Comparison of ENCODE assay signal across 28 cellular contexts in the genomic region with DNA sequence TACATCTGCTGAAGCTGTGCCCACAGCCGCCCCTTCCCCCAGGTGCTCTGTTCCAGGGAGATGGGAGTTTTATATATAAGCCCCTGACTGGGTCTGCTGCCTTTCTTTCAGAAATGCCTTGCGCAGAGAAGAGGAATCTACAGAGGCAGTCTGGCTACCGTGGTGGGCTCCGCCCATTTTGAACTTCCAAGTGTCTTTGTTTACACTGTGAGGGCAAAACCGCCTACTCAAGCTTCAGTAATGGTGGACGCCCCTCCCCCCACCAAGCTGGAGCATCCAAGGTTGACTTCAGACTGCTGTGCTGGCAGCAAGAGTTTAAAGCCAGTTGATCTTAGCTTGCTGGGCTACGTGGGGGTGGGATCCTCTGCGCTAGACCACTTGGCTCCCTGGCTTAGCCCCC. TPM values are rescaled to one million over a fixed set of nuclear protein-coding genes. Genes with fewer than 3 reads are reported as not detected.
DNase-seq lines count a peak whose midpoint lies in the region; TF ChIP-seq lines count a peak whose summit lies in the region.
"Had no signal": no experiment of that assay in that cellular context is flagged by ENCODE, and none has a peak within 500 bp of the region (broad histone marks: within the 10 kb centered on the region; RNA-seq: fewer than 3 reads in every experiment).

No MANE protein-coding gene starts in this region.

- H2AK5ac ChIP-seq in H9 (ENCODE audit: insufficient read length, low read length), result no peak overlapping the region

- no peaks in the 10 kb centered on the region; the same call in 1 of the 2 replicates for H3K27me3 Mint-ChIP-seq in H9 (ENCODE audit: low read depth)

- no peak overlapping the region for H3K9ac ChIP-seq in H9 (ENCODE audit: extremely low read depth, insufficient read length, low read length)
- H3K9ac ChIP-seq: GM23248 had no signal

- H3K27me3 ChIP-seq in H9 (ENCODE audit: insufficient read depth, low read length) (no peaks in the 10 kb centered on the region), SJCRH30 (no peaks in the 10 kb centered on the region)

- H4K91ac ChIP-seq in H9 (ENCODE audit: insufficient read length, low read depth, low read length), result no peak overlapping the region

- no peaks in the 10 kb centered on the region for H3K79me1 ChIP-seq in H9 (ENCODE audit: insufficient read depth, low read depth, low read length, poor library complexity, severe bottlenecking)

- no peak overlapping the region for H3K27ac ChIP-seq in H9 (ENCODE audit: insufficient read length, low read depth, low read length)
- H3K27ac ChIP-seq in SJCRH30, result no peak overlapping the region
- H3K27ac ChIP-seq: C4-2B, GM23248, SK-N-MC had no signal

- no peak overlapping the region for H2BK15ac ChIP-seq in H9 (ENCODE audit: low read depth, low read length)

- no peak overlapping the region for H3K23ac ChIP-seq in H9 (ENCODE audit: insufficient read length, low read depth, low read length)

- H2BK20ac ChIP-seq in H9 (ENCODE audit: low read depth, low read length, poor library complexity, severe bottlenecking), result no peak overlapping the region

- no peak overlapping the region for H3K27ac Mint-ChIP-seq in H9
- H3K27ac Mint-ChIP-seq: CD8-positive, alpha-beta T cell had no signal

- TF ChIP-seq CTCF in H9 (conservative IDR thresholded peaks at IDR 0.05), result no peak

- H2BK120ac ChIP-seq in H9 (ENCODE audit: low read depth, low read length, poor library complexity, severe bottlenecking), result no peak overlapping the region

- H3K9me3 ChIP-seq in H9 (ENCODE audit: control insufficient read depth, low read depth, low read length) (no peaks in the 10 kb centered on the region), SJCRH30 (replicated peaks) (peaks cover 4% of the 10 kb centered on the region; the same call in 1 of the 2 replicates)
- H3K9me3 ChIP-seq: Caco-2 had no signal

- peaks cover 9% of the 10 kb centered on the region; the same call in 1 of the 2 replicates for H3K36me3 ChIP-seq in SJCRH30

- H2AFZ ChIP-seq in H9 (ENCODE audit: low read length), result no peak overlapping the region
- H2AFZ ChIP-seq: GM23248 had no signal

- H2BK12ac ChIP-seq in H9 (ENCODE audit: insufficient read length, low read depth, low read length), result no peak overlapping the region

- no peak overlapping the region for H3K18ac ChIP-seq in H9 (ENCODE audit: insufficient read length, low read depth, low read length)

- H3K79me2 ChIP-seq in H9 (ENCODE audit: insufficient read depth, low read length), result no peaks in the 10 kb centered on the region

- H3K4me1 Mint-ChIP-seq in H9, result peaks cover 12% of the 10 kb centered on the region in 2 experiments

- H3K56ac ChIP-seq in H9 (ENCODE audit: insufficient read length, low read depth, low read length), result no peak overlapping the region

- WGBS in H9 (ENCODE audit: extremely low coverage, insufficient read length, low lambda C conversion rate), result no CpG with 5 or more reads among the region's 8 CpGs

- peak; percentile 33 for DNase-seq in H9
- DNase-seq in ecto neural progenitor cell (ENCODE audit: low spot score), result peak; percentile 49
- DNase-seq in left kidney (ENCODE audit: low read depth, low spot score), result peak; percentile 4
- DNase-seq in SJCRH30, result no peak
- DNase-seq in stimulated activated naive CD4-positive, alpha-beta T cell treated with Interleukin-2 at 50 U/mL for 16 hours (lab: John Stamatoyannopoulos, UW), result no peak
- DNase-seq in activated CD4-positive, alpha-beta T cell treated with anti-CD3 and anti-CD28 coated beads for 4 hours, result no peak
- DNase-seq in stimulated activated CD8-positive, alpha-beta memory T cell treated with anti-CD3 and anti-CD28 coated beads, Interleukin-4, amount 100 ng/mL, for 48 hours, result no peak
- DNase-seq: CD8-positive, alpha-beta T cell; DMS153; DND-41; GM23248; IMR-90; KG1; MM.1S; NCI-H1048; NCI-H1417; NCI-H187; NCI-H2081 treated with DMSO at 0.1 percent for 48 hours; NCI-H2171; NCI-H226; NCI-H510A; NCI-H69; RPMI8226; SHP77 treated with DMSO at 0.1 percent for 48 hours had no signal

- no peaks in the 10 kb centered on the region for H3K23me2 ChIP-seq in H9 (ENCODE audit: insufficient read length, low read depth, low read length, poor library complexity, severe bottlenecking)

- peaks cover 21 to 23% of the 10 kb centered on the region in 2 experiments for H3K9me3 Mint-ChIP-seq in H9

- H3K4me1 ChIP-seq in H9 (ENCODE audit: insufficient read depth, low read length), result peaks cover 2% of the 10 kb centered on the region; the same call in 1 of the 2 replicates
- H3K4me1 ChIP-seq in SJCRH30, result no peaks in the 10 kb centered on the region
- H3K4me1 ChIP-seq: Caco-2 had no signal

- H3K14ac ChIP-seq in H9 (ENCODE audit: insufficient read depth, low read length), result no peak overlapping the region

- no peak overlapping the region for H3K4me3 ChIP-seq in SJCRH30
- H3K4me3 ChIP-seq: GM23248, SK-N-MC had no signal

- H3K36me3 Mint-ChIP-seq in H9 (ENCODE audit: insufficient read depth in 1 of 3, low read depth in 3 of 3), result peaks cover 40 to 49% (median 47%) of the 10 kb centered on the region in 3 experiments
- H3K36me3 Mint-ChIP-seq: CD8-positive, alpha-beta T cell had no signal

- no peak overlapping the region for H4K8ac ChIP-seq in H9 (replicated peaks; ENCODE audit: insufficient read length, low read depth, low read length)

- no peak overlapping the region for H3T11ph ChIP-seq in H9 (ENCODE audit: low read length)

- H4K5ac ChIP-seq in H9 (ENCODE audit: insufficient read length, low read depth, low read length), result no peak overlapping the region

- H2BK5ac ChIP-seq in H9 (ENCODE audit: insufficient read length, low read length), result no peak overlapping the region

- H3K4ac ChIP-seq in H9 (ENCODE audit: low read depth, low read length), result no peak overlapping the region

- no peak overlapping the region for H3K4me2 ChIP-seq in H9 (ENCODE audit: insufficient read depth, insufficient read length, low read length)

- no peaks in the 10 kb centered on the region for H4K20me1 ChIP-seq in H9 (ENCODE audit: control insufficient read depth, insufficient read depth, insufficient read length)

- no peak overlapping the region for H3K4me3 Mint-ChIP-seq in H9
- H3K4me3 Mint-ChIP-seq: CD8-positive, alpha-beta T cell had no signal

RNA-seq across cellular contexts. Expression of a gene that starts 41.3 kb away (rescaled TPM):
- total RNA-seq in H9 (2021), result 16.5 and 20.0 TPM in 2 replicates
- 24.1 and 28.9 TPM in 2 replicates for total RNA-seq in SJCRH30 (2014; rRNA removed; shearing (Covaris generic))
- total RNA-seq: A673; CD8-positive, alpha-beta T cell had no signal

Comparison
In these comparisons a context has a peak if more than half of its experiments do, and no peak if none do; other contexts are left out.
1. DNase-seq: peak in H9 (single experiment), ecto neural progenitor cell (single experiment) and left kidney (single experiment); none in SJCRH30 (0 of 2), stimulated activated naive CD4-positive, alpha-beta T cell treated with Interleukin-2 at 50 U/mL for 16 hours (single experiment), activated CD4-positive, alpha-beta T cell treated with anti-CD3 and anti-CD28 coated beads for 4 hours (0 of 2) and stimulated activated CD8-positive, alpha-beta memory T cell treated with anti-CD3 and anti-CD28 coated beads, Interleukin-4, amount 100 ng/mL, for 48 hours (single experiment).